Comparison of ENCODE assay signal across 7 cellular contexts in genomic region chr17:60641810-60642220, GRCh38. TPM values are rescaled to one million over a fixed set of nuclear protein-coding genes. Genes with fewer than 3 reads are reported as not detected.
DNase-seq lines count a peak whose midpoint lies in the region; ATAC-seq and TF ChIP-seq lines count a peak whose summit lies in the region.

No MANE protein-coding gene starts in this region.

- peak; percentile 66 for TF ChIP-seq CTCF in LNCaP clone FGC (IDR thresholded peaks at IDR 0.05; ENCODE audit: control insufficient read depth, extremely low read depth, insufficient read depth)
- peak in 4 of 6 experiments; percentile 23 to 52 (median 40) for TF ChIP-seq CTCF in Peyer's patch (IDR thresholded peaks at IDR 0.05)
- TF ChIP-seq CTCF in heart right ventricle (IDR thresholded peaks at IDR 0.05) = peak in 7 of 9 donors; percentile 43 to 71 (median 59)

- H3K9me3 ChIP-seq in Peyer's patch (no peaks in the 10 kb centered on the region), heart right ventricle (no peaks in the 10 kb centered on the region)

- H3K4me3 ChIP-seq in LNCaP clone FGC (ENCODE audit: low read depth, low read length) (no peak overlapping the region), Peyer's patch (no peak overlapping the region), heart right ventricle (no peak overlapping the region)

- 11 to 16% methylated on average over 1 of the region's 1 CpG for WGBS in heart right ventricle, 2 donors

- intact Hi-C loops in heart right ventricle (cut with DNase I) = loop anchor here in 2 of 10 donors (5.0 to 10.0 kb wide), 2 partner anchors 65 to 177 kb away; no protein-coding TSS in a partner anchor

- H3K27ac ChIP-seq in Peyer's patch (no peak overlapping the region), heart right ventricle (no peak overlapping the region)

- TF ChIP-seq POLR2A in Peyer's patch (IDR thresholded peaks at IDR 0.05) = no peak

- peaks cover 0 to 18% (median 0%) of the 10 kb centered on the region in 3 donors for H3K36me3 ChIP-seq in Peyer's patch
- H3K36me3 ChIP-seq in heart right ventricle = peaks cover 0 to 36% (median 0%) of the 10 kb centered on the region in 9 donors

- POLR2A ChIA-PET in activated naive CD8-positive, alpha-beta T cell treated with anti-CD3 and anti-CD28 coated beads, Interleukin-2, amount 10 ng/mL, durations not matched to agents 7 days and 5 days (lab: Charles Lee) = no interaction called here

- H3K4me3 Mint-ChIP-seq in activated naive CD8-positive, alpha-beta T cell treated with anti-CD3 and anti-CD28 coated beads, Interleukin-2, amount 10 ng/mL, durations not matched to agents 7 days and 5 days = no peak overlapping the region

- DNase-seq in GM03348 (ENCODE audit: low spot score) (peak; percentile 63), LNCaP clone FGC (ENCODE audit: low read depth) (peak; percentile 71), Peyer's patch (peak in 1 of 3 donors; percentile 74), heart right ventricle (peak in 1 of 2 donors; percentile 78), pulmonary artery endothelial cell (ENCODE audit: low read depth, low spot score) (peak; percentile 62)
- DNase-seq in activated naive CD8-positive, alpha-beta T cell treated with anti-CD3 and anti-CD28 coated beads, Interleukin-2, amount 10 ng/mL, durations not matched to agents 7 days and 5 days = no peak

- H3K4me1 ChIP-seq in Peyer's patch = no peaks in the 10 kb centered on the region
- H3K4me1 ChIP-seq in heart right ventricle = peaks cover 0 to 32% (median 10%) of the 10 kb centered on the region in 9 donors

- H3K4me1 Mint-ChIP-seq in activated naive CD8-positive, alpha-beta T cell treated with anti-CD3 and anti-CD28 coated beads, Interleukin-2, amount 10 ng/mL, durations not matched to agents 7 days and 5 days = peaks cover 2% of the 10 kb centered on the region

- no peaks in the 10 kb centered on the region for H3K9me3 Mint-ChIP-seq in activated naive CD8-positive, alpha-beta T cell treated with anti-CD3 and anti-CD28 coated beads, Interleukin-2, amount 10 ng/mL, durations not matched to agents 7 days and 5 days

- peak; percentile 56 for ATAC-seq in activated naive CD8-positive, alpha-beta T cell treated with anti-CD3 and anti-CD28 coated beads, Interleukin-2, amount 10 ng/mL, durations not matched to agents 7 days and 5 days (ENCODE audit: low read depth)
- ATAC-seq in heart right ventricle = peak; percentile 52 to 78 (median 76)
- ATAC-seq in GM19324 (IDR thresholded peaks at IDR 0.05; ENCODE audit: low FRiP score, unreplicated experiment) = no peak

- H3K27me3 Mint-ChIP-seq in activated naive CD8-positive, alpha-beta T cell treated with anti-CD3 and anti-CD28 coated beads, Interleukin-2, amount 10 ng/mL, durations not matched to agents 7 days and 5 days = no peaks in the 10 kb centered on the region

- H3K36me3 Mint-ChIP-seq in activated naive CD8-positive, alpha-beta T cell treated with anti-CD3 and anti-CD28 coated beads, Interleukin-2, amount 10 ng/mL, durations not matched to agents 7 days and 5 days = peaks cover 4% of the 10 kb centered on the region

- H3K27me3 ChIP-seq in Peyer's patch = no peaks in the 10 kb centered on the region
- H3K27me3 ChIP-seq in heart right ventricle = no peaks in the 10 kb centered on the region

- H3K27ac Mint-ChIP-seq in activated naive CD8-positive, alpha-beta T cell treated with anti-CD3 and anti-CD28 coated beads, Interleukin-2, amount 10 ng/mL, durations not matched to agents 7 days and 5 days = no peak overlapping the region

RNA-seq across cellular contexts. Expression of gene BCAS3, which starts 35.8 kb away (rescaled TPM):
- total RNA-seq in Peyer's patch (100 to 1,000 TPM in 1 of 4 donors, 10 to 100 TPM in 3; 25.7 to 109 (median 57.1) TPM), heart right ventricle (10 to 100 TPM; 14.1 to 21.8 (median 17.8) TPM), pulmonary artery endothelial cell (17.1 and 20.1 TPM in 2 replicates)
- 10 to 100 TPM; 21.6 to 27.3 TPM for total RNA-seq in activated naive CD8-positive, alpha-beta T cell treated with anti-CD3 and anti-CD28 coated beads, Interleukin-2, amount 10 ng/mL, durations not matched to agents 7 days and 5 days
- 1 to 10 TPM; 6.1 TPM for polyA plus RNA-seq in heart right ventricle

RNA-seq across cellular contexts. Expression of gene PPM1D, which starts 41.8 kb away (rescaled TPM):
- total RNA-seq in Peyer's patch (10 to 100 TPM; 12.9 to 17.4 (median 14.3) TPM), heart right ventricle (10 to 100 TPM in 2 of 10 donors, 1 to 10 TPM in 8; 4.5 to 10.6 (median 7.8) TPM), pulmonary artery endothelial cell (11.1 and 20.3 TPM in 2 replicates)
- total RNA-seq in activated naive CD8-positive, alpha-beta T cell treated with anti-CD3 and anti-CD28 coated beads, Interleukin-2, amount 10 ng/mL, durations not matched to agents 7 days and 5 days = 10 to 100 TPM; 17.1 to 17.5 TPM
- polyA plus RNA-seq in heart right ventricle = 1 to 10 TPM; 3.1 to 4.0 TPM
